ENCODE assay signal across 11 cellular contexts in genomic region chr16:24544640-24545039, GRCh38. TPM values are rescaled to one million over a fixed set of nuclear protein-coding genes. Genes with fewer than 3 reads are reported as not detected.
DNase-seq lines count a peak whose midpoint lies in the region; ATAC-seq and TF ChIP-seq lines count a peak whose summit lies in the region.
"Had no signal": no experiment of that assay in that cellular context is flagged by ENCODE, and none has a peak within 500 bp of the region (broad histone marks: within the 10 kb centered on the region; RNA-seq: fewer than 3 reads in every experiment).

No MANE protein-coding gene starts in this region.

- no peaks in the 10 kb centered on the region for H3K9me3 ChIP-seq in skeletal muscle tissue (ENCODE audit: control insufficient read depth in 3 of 3, low read length in 3 of 3)
- H3K9me3 ChIP-seq: upper lobe of right lung had no signal

- TF ChIP-seq CTCF in RWPE1 (conservative IDR thresholded peaks at IDR 0.05; ENCODE audit: low read depth) = no peak
- TF ChIP-seq CTCF in fibroblast of pulmonary artery (IDR thresholded peaks at IDR 0.05; ENCODE audit: low read length, missing control alignments) = no peak

- peaks cover 54% of the 10 kb centered on the region for H3K4me1 Mint-ChIP-seq in activated CD4-positive, alpha-beta memory T cell treated with anti-CD3 and anti-CD28 coated beads for 36 hours (ENCODE audit: low read depth)
- H3K4me1 Mint-ChIP-seq in activated CD4-positive, alpha-beta memory T cell treated with anti-CD3 and anti-CD28 coated beads, Interleukin-2, amount 10 ng/mL, durations not matched to agents 7 days and 5 days = peaks cover 55% of the 10 kb centered on the region

- H3K27me3 ChIP-seq in skeletal muscle tissue (ENCODE audit: control insufficient read depth in 3 of 3, insufficient read depth in 3 of 3, low read length in 3 of 3) = no peaks in the 10 kb centered on the region
- H3K27me3 ChIP-seq: upper lobe of right lung had no signal

- no peak overlapping the region for H3K9ac ChIP-seq in skeletal muscle tissue (ENCODE audit: low read depth in 1 of 3, low read length in 3 of 3)

- H3K27ac ChIP-seq in RWPE1 (peak overlapping the region; percentile 21; the same call in 1 of the 2 replicates), skeletal muscle tissue (ENCODE audit: low read depth, low read length) (no peak overlapping the region)
- H3K27ac ChIP-seq: upper lobe of right lung had no signal

- DNase-seq in activated CD4-positive, alpha-beta memory T cell treated with anti-CD3 and anti-CD28 coated beads for 36 hours = no peak
- DNase-seq in activated CD4-positive, alpha-beta memory T cell treated with anti-CD3 and anti-CD28 coated beads, Interleukin-2, amount 10 ng/mL, durations not matched to agents 7 days and 5 days = no peak
- DNase-seq in RWPE1 (ENCODE audit: low spot score) = no peak
- DNase-seq in fibroblast of pulmonary artery (ENCODE audit: low read depth) = peak; percentile 29
- no peak for DNase-seq in posterior cingulate gyrus
- DNase-seq in HPDE6-E6E7 (ENCODE audit: extremely low spot score) = no peak
- DNase-seq: activated gamma-delta T cell, NCI-H2171, upper lobe of right lung had no signal

- H3K36me3 Mint-ChIP-seq in activated CD4-positive, alpha-beta memory T cell treated with anti-CD3 and anti-CD28 coated beads for 36 hours = peaks cover 55% of the 10 kb centered on the region
- H3K36me3 Mint-ChIP-seq in activated CD4-positive, alpha-beta memory T cell treated with anti-CD3 and anti-CD28 coated beads, Interleukin-2, amount 10 ng/mL, durations not matched to agents 7 days and 5 days (ENCODE audit: low read depth) = peaks cover 73% of the 10 kb centered on the region

- no peaks in the 10 kb centered on the region for H3K9me3 Mint-ChIP-seq in activated CD4-positive, alpha-beta memory T cell treated with anti-CD3 and anti-CD28 coated beads for 36 hours
- no peaks in the 10 kb centered on the region for H3K9me3 Mint-ChIP-seq in activated CD4-positive, alpha-beta memory T cell treated with anti-CD3 and anti-CD28 coated beads, Interleukin-2, amount 10 ng/mL, durations not matched to agents 7 days and 5 days

- H3K4me3 ChIP-seq in fibroblast of pulmonary artery (replicated peaks; ENCODE audit: low read depth, low read length) = peak overlapping the region; percentile 7
- peak overlapping the region in 2 of 3 donors; percentile 3 to 6 for H3K4me3 ChIP-seq in skeletal muscle tissue (ENCODE audit: low read length in 3 of 3)
- H3K4me3 ChIP-seq: upper lobe of right lung had no signal

- ATAC-seq in GM21576 (IDR thresholded peaks at IDR 0.05; ENCODE audit: unreplicated experiment) = no peak
- ATAC-seq: upper lobe of right lung had no signal

- H3K27me3 Mint-ChIP-seq in activated CD4-positive, alpha-beta memory T cell treated with anti-CD3 and anti-CD28 coated beads for 36 hours = no peaks in the 10 kb centered on the region
- H3K27me3 Mint-ChIP-seq in activated CD4-positive, alpha-beta memory T cell treated with anti-CD3 and anti-CD28 coated beads, Interleukin-2, amount 10 ng/mL, durations not matched to agents 7 days and 5 days = no peaks in the 10 kb centered on the region

- intact Hi-C loops in activated CD4-positive, alpha-beta memory T cell treated with anti-CD3 and anti-CD28 coated beads for 36 hours (cut with micrococcal nuclease) = loop anchor here (5.0 to 10.0 kb wide), 3 partner anchors 470 to 702 kb away; partner anchors contain the start of genes ARHGAP17 and LCMT1
- intact Hi-C loops in posterior cingulate gyrus (cut with DNase I) = loop anchor here (5.0 kb wide), 1 partner anchor 188 kb away; no protein-coding TSS in a partner anchor

- peaks cover 25 to 39% (median 29%) of the 10 kb centered on the region in 3 donors for H3K4me1 ChIP-seq in skeletal muscle tissue (ENCODE audit: control insufficient read depth in 3 of 3, insufficient read depth in 3 of 3, low read length in 3 of 3)

- H3K4me3 Mint-ChIP-seq in activated CD4-positive, alpha-beta memory T cell treated with anti-CD3 and anti-CD28 coated beads for 36 hours = peak overlapping the region; percentile 1
- H3K4me3 Mint-ChIP-seq in activated CD4-positive, alpha-beta memory T cell treated with anti-CD3 and anti-CD28 coated beads, Interleukin-2, amount 10 ng/mL, durations not matched to agents 7 days and 5 days = no peak overlapping the region

- peaks cover 0 to 14% (median 11%) of the 10 kb centered on the region in 3 donors for H3K36me3 ChIP-seq in skeletal muscle tissue (ENCODE audit: control insufficient read depth in 3 of 3, insufficient read depth in 3 of 3, low read length in 3 of 3)

- CTCF ChIA-PET in activated CD4-positive, alpha-beta memory T cell treated with anti-CD3 and anti-CD28 coated beads for 36 hours (lab: Charles Lee) = interaction anchor here (0.7 kb wide), 1 partner anchor 28 kb away, joined by 3 read pairs; no protein-coding TSS in a partner anchor
- CTCF ChIA-PET in activated CD4-positive, alpha-beta memory T cell treated with anti-CD3 and anti-CD28 coated beads, Interleukin-2, amount 10 ng/mL, durations not matched to agents 7 days and 5 days (lab: Charles Lee) = no interaction called here
- CTCF ChIA-PET in RWPE1 (lab: Yijun Ruan, JAX) = no interaction called here

- H3K27ac Mint-ChIP-seq in activated CD4-positive, alpha-beta memory T cell treated with anti-CD3 and anti-CD28 coated beads for 36 hours = peak overlapping the region; percentile 46
- no peak overlapping the region for H3K27ac Mint-ChIP-seq in activated CD4-positive, alpha-beta memory T cell treated with anti-CD3 and anti-CD28 coated beads, Interleukin-2, amount 10 ng/mL, durations not matched to agents 7 days and 5 days

- POLR2A ChIA-PET in activated CD4-positive, alpha-beta memory T cell treated with anti-CD3 and anti-CD28 coated beads for 36 hours (lab: Charles Lee) = no interaction called here
- POLR2A ChIA-PET in activated CD4-positive, alpha-beta memory T cell treated with anti-CD3 and anti-CD28 coated beads, Interleukin-2, amount 10 ng/mL, durations not matched to agents 7 days and 5 days (lab: Charles Lee) = interaction anchor here (1.2 to 2.2 kb wide), 2 partner anchors 20 to 185 kb away, joined by 3 to 12 read pairs; no protein-coding TSS in a partner anchor
- POLR2A ChIA-PET in RWPE1 (lab: Yijun Ruan, JAX; ENCODE audit: low non-redundant PET) = no interaction called here

RNA-seq across cellular contexts. Expression of gene RBBP6, which starts 5.3 kb away (rescaled TPM):
- total RNA-seq in activated CD4-positive, alpha-beta memory T cell treated with anti-CD3 and anti-CD28 coated beads for 36 hours = 10 to 100 TPM; 74.6 to 76.1 TPM
- 10 to 100 TPM; 66.8 to 68.6 TPM for total RNA-seq in activated CD4-positive, alpha-beta memory T cell treated with anti-CD3 and anti-CD28 coated beads, Interleukin-2, amount 10 ng/mL, durations not matched to agents 7 days and 5 days
- total RNA-seq in skeletal muscle tissue = 29.2 TPM
